In the genomic region with DNA sequence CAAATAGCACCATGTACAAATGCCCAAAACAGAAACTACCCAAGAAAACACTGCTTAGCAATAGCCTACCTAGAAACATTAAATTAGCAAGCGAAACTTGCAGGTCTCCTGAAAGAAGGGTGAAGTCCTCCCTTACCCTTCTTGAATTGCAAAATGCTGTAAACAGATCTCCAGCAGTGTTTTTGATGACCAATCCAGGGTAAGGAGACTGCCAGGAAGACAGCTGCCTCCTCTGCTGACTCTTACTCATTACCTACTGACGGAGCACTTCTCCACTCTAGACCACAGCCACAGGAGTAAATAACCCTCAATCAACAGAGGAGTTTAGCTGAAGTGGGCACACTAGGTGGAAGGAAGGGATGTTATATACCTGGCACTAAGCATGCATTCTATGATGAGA, we compare ENCODE assay signal across 8 cellular contexts. TPM values are rescaled to one million over a fixed set of nuclear protein-coding genes. Genes with fewer than 3 reads are reported as not detected.
DNase-seq lines count a peak whose midpoint lies in the region; ATAC-seq, FAIRE-seq and TF ChIP-seq lines count a peak whose summit lies in the region.

No MANE protein-coding gene starts in this region.

- in situ Hi-C loops in K562 (cut with MboI) = no loop called here

- H3K4me2 ChIP-seq in K562 (ENCODE audit: insufficient read depth, low read length) = no peak overlapping the region

- WGBS in K562 (ENCODE audit: insufficient coverage, low coverage, missing lambda C conversion rate) = 15% methylated on average over 2 of the region's 2 CpGs

- H3K9ac ChIP-seq in HUES48 (ENCODE audit: low read depth, low read length) (no peak overlapping the region), K562 (ENCODE audit: insufficient read depth in 1 of 2, low read depth in 2 of 2, low read length in 2 of 2) (no peak overlapping the region)

- no peak overlapping the region for H3K27ac ChIP-seq in HUES48 (ENCODE audit: low read depth, low read length)
- no peak overlapping the region for H3K27ac ChIP-seq in K562 (ENCODE audit: extremely low read depth, low read depth, low read length)

- H3K36me3 ChIP-seq in HUES48 (ENCODE audit: control insufficient read depth, insufficient read depth, low read length) (no peaks in the 10 kb centered on the region), K562 (ENCODE audit: control insufficient read depth, insufficient read depth, low read length) (no peaks in the 10 kb centered on the region)

- no peaks in the 10 kb centered on the region for H3K9me1 ChIP-seq in K562 (ENCODE audit: control insufficient read depth, insufficient read depth, low read length)

- H3K4me1 ChIP-seq in HUES48 (ENCODE audit: control insufficient read depth, insufficient read depth, low read length) = peaks cover 13% of the 10 kb centered on the region; the same call in 1 of the 2 replicates
- peaks cover 0 to under 1% of the 10 kb centered on the region in 2 experiments; a peak in 2 of 5 replicates for H3K4me1 ChIP-seq in K562 (replicated peaks in 1 of 2; ENCODE audit: control insufficient read depth in 2 of 2, insufficient read depth in 2 of 2, low read length in 2 of 2)

- H3K9me3 ChIP-seq in HUES48 (ENCODE audit: control insufficient read depth, insufficient read depth, low read length) (no peaks in the 10 kb centered on the region), K562 (replicated peaks; ENCODE audit: control insufficient read depth, insufficient read depth, low read depth, low read length) (no peaks in the 10 kb centered on the region)

- H3K4me3 ChIP-seq in HUES48 (ENCODE audit: low read depth, low read length) = peak overlapping the region; percentile 16; the same call in 1 of the 2 replicates
- no peak overlapping the region for H3K4me3 ChIP-seq in K562

- no peak for TF ChIP-seq POLR2A in K562 (conservative IDR thresholded peaks at IDR 0.05)

- POLR2A ChIA-PET in K562 (lab: Yijun Ruan, JAX) = interaction anchor here (0.6 to 0.9 kb wide), 2 partner anchors 34 to 118 kb away, joined by 3 read pairs; no protein-coding TSS in a partner anchor

- intact Hi-C loops in K562 (cut with micrococcal nuclease) = no loop called here

- no peaks in the 10 kb centered on the region for H4K20me1 ChIP-seq in K562 (replicated peaks; ENCODE audit: control insufficient read depth, insufficient read depth, low read length)

- no TSS peak for BruUV-seq in K562 (replicated peaks; lab: Mats Ljungman, UMichigan)

- no peak for TF ChIP-seq CTCF in K562 (IDR thresholded peaks at IDR 0.05 in 2 of 3, conservative IDR thresholded peaks at IDR 0.05 in 1 of 3; ENCODE audit: insufficient read depth in 2 of 3, low read depth in 1 of 3, low read length in 3 of 3)

- peak; percentile 64 for FAIRE-seq in K562 (lab: Jason Lieb, UNC)

- H3K27me3 ChIP-seq in HUES48 (ENCODE audit: control insufficient read depth, insufficient read depth, low read length) (no peaks in the 10 kb centered on the region), K562 (ENCODE audit: control insufficient read depth in 2 of 2, insufficient read depth in 2 of 2, low read length in 2 of 2) (no peaks in the 10 kb centered on the region)

- CTCF ChIA-PET in K562 (lab: Yijun Ruan, JAX; ENCODE audit: low intra/inter-chr PET ratio) = no interaction called here

- H2AFZ ChIP-seq in K562 (ENCODE audit: low read depth, low read length) = peak overlapping the region; percentile 49

- no peak for TF ChIP-seq EP300 in K562 (IDR thresholded peaks at IDR 0.05; ENCODE audit: low read length)

- H3K79me2 ChIP-seq in K562 (ENCODE audit: control insufficient read depth, insufficient read depth, low read length) = no peaks in the 10 kb centered on the region

- DNase-seq in K562 (ENCODE audit: extremely low read depth in 1 of 4, low spot score in 3 of 4) = peak in 1 of 4 experiments; percentile 18
- peak; percentile 97 for DNase-seq in renal cortical epithelial cell (ENCODE audit: low read depth)

- TF ChIP-seq RAD21 in K562 (CRISPR knock-in tag; conservative IDR thresholded peaks at IDR 0.05 in 1 of 2, IDR thresholded peaks at IDR 0.05 in 1 of 2) = no peak

- ATAC-seq in GM18867 (IDR thresholded peaks at IDR 0.05; ENCODE audit: unreplicated experiment) (peak; percentile 62), K562 (peak; percentile 72), HG03571 (IDR thresholded peaks at IDR 0.05; ENCODE audit: unreplicated experiment) (no peak), HG03457 (IDR thresholded peaks at IDR 0.05; ENCODE audit: unreplicated experiment) (no peak), HG03097 (IDR thresholded peaks at IDR 0.05; ENCODE audit: low FRiP score, unreplicated experiment) (no peak), GM21367 (IDR thresholded peaks at IDR 0.05; ENCODE audit: unreplicated experiment) (no peak)

TF ChIP-seq in K562, 482 proteins besides CTCF, POLR2A, EP300 and RAD21 (continues in another document):
- TF ChIP-seq PML (IDR thresholded peaks at IDR 0.05; ENCODE audit: low read length) (no peak), SMARCA4 (IDR thresholded peaks at IDR 0.05) (0 out of 2 replicates have a peak, but pooled peaks have one; percentile 9), ETS2 (tag; IDR thresholded peaks at IDR 0.05; ENCODE audit: borderline replicate concordance, poor library complexity, severe bottlenecking) (no peak), HNRNPK (IDR thresholded peaks at IDR 0.05; ENCODE audit: low read depth, low read length, poor library complexity, severe bottlenecking) (no peak), SMARCE1 (IDR thresholded peaks at IDR 0.05) (no peak), SMARCA5 (IDR thresholded peaks at IDR 0.05) (no peak), ATF1 (CRISPR knock-in tag; IDR thresholded peaks at IDR 0.05) (no peak), ATF1 (tag; IDR thresholded peaks at IDR 0.05) (no peak), RBM22 (IDR thresholded peaks at IDR 0.05; ENCODE audit: low read depth, low read length, poor library complexity, severe bottlenecking) (no peak), ZNF561 (CRISPR knock-in tag; conservative IDR thresholded peaks at IDR 0.05) (no peak), MCM2 (IDR thresholded peaks at IDR 0.05; ENCODE audit: low read depth) (no peak), NR2F6 (CRISPR knock-in tag; IDR thresholded peaks at IDR 0.05) (no peak), ZNF41 (CRISPR knock-in tag; conservative IDR thresholded peaks at IDR 0.05) (no peak)
- TF ChIP-seq, protein P1, sequence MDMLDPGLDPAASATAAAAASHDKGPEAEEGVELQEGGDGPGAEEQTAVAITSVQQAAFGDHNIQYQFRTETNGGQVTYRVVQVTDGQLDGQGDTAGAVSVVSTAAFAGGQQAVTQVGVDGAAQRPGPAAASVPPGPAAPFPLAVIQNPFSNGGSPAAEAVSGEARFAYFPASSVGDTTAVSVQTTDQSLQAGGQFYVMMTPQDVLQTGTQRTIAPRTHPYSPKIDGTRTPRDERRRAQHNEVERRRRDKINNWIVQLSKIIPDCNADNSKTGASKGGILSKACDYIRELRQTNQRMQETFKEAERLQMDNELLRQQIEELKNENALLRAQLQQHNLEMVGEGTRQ (CRISPR knock-in tag; IDR thresholded peaks at IDR 0.05) = no peak
- TF ChIP-seq, protein P2, sequence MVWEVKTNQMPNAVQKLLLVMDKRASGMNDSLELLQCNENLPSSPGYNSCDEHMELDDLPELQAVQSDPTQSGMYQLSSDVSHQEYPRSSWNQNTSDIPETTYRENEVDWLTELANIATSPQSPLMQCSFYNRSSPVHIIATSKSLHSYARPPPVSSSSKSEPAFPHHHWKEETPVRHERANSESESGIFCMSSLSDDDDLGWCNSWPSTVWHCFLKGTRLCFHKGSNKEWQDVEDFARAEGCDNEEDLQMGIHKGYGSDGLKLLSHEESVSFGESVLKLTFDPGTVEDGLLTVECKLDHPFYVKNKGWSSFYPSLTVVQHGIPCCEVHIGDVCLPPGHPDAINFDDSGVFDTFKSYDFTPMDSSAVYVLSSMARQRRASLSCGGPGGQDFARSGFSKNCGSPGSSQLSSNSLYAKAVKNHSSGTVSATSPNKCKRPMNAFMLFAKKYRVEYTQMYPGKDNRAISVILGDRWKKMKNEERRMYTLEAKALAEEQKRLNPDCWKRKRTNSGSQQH (CRISPR knock-in tag; IDR thresholded peaks at IDR 0.05) = no peak
- TF ChIP-seq, protein P3, sequence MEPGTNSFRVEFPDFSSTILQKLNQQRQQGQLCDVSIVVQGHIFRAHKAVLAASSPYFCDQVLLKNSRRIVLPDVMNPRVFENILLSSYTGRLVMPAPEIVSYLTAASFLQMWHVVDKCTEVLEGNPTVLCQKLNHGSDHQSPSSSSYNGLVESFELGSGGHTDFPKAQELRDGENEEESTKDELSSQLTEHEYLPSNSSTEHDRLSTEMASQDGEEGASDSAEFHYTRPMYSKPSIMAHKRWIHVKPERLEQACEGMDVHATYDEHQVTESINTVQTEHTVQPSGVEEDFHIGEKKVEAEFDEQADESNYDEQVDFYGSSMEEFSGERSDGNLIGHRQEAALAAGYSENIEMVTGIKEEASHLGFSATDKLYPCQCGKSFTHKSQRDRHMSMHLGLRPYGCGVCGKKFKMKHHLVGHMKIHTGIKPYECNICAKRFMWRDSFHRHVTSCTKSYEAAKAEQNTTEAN (CRISPR knock-in tag; IDR thresholded peaks at IDR 0.05) = no peak
- TF ChIP-seq, protein P4, sequence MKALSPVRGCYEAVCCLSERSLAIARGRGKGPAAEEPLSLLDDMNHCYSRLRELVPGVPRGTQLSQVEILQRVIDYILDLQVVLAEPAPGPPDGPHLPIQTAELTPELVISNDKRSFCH (CRISPR knock-in tag; IDR thresholded peaks at IDR 0.05) = no peak
- TF ChIP-seq, protein P4 (tag; IDR thresholded peaks at IDR 0.05) = no peak

RNA-seq across cellular contexts. Expression of a gene that starts 32.2 kb away (rescaled TPM):
- total RNA-seq in K562 (2011; cell fraction: chromatin; rRNA removed; ENCODE audit: low replicate concordance) = 90.8 and 102 TPM in 2 replicates
- 107 and 116 TPM in 2 replicates for total RNA-seq in K562 (2011; cell fraction: nucleolus; rRNA removed)
- total RNA-seq in K562 (2011; cell fraction: nucleoplasm; rRNA removed) = 70.0 and 72.2 TPM in 2 replicates
- total RNA-seq in K562 (2014; rRNA removed) (124 and 128 TPM in 2 replicates), K562 (2014; rRNA removed; fragmentation: Illumina TruSeq; extraction: Trizol) (47.2 and 53.9 TPM in 2 replicates), K562 (2015; rRNA removed; fragmentation: Illumina TruSeq; extraction: Trizol) (35.6 and 36.3 TPM in 2 replicates), K562 (2021) (131 and 156 TPM in 2 replicates), renal cortical epithelial cell (47.8 and 53.8 TPM in 2 replicates)
- polyA plus RNA-seq in K562 (2011; rRNA removed) (62.1 and 67.7 TPM in 2 replicates), K562 (2014; fragmentation: Illumina TruSeq; extraction: Trizol) (70.7 and 71.9 TPM in 2 replicates), K562 (2014; fragmentation: Nextera tagmentation; extraction: Ambion mirVana) (10 to 100 TPM; 21.3 to 22.4 TPM), K562 (2014; rRNA removed) (118 and 142 TPM in 2 replicates)
- polyA plus RNA-seq in K562 (2011; cell fraction: cytosol; rRNA removed) = 70.5 and 81.1 TPM in 2 replicates
- polyA plus RNA-seq in K562 (2011; cell fraction: nucleus; rRNA removed) = 121 and 179 TPM in 2 replicates
- polyA plus RNA-seq in K562 (2012) = 105 and 115 TPM in 2 replicates
- 20.1 and 28.5 TPM in 2 replicates for polyA minus RNA-seq in K562 (2011; rRNA and poly(A)+ RNA removed)
- 39.4 and 64.1 TPM in 2 replicates for polyA minus RNA-seq in K562 (2011; cell fraction: cytosol; rRNA and poly(A)+ RNA removed)
- polyA minus RNA-seq in K562 (2011; cell fraction: nucleus; rRNA and poly(A)+ RNA removed) = 113 and 146 TPM in 2 replicates

Comparison
In these comparisons a context has a peak if more than half of its experiments do, and no peak if none do; other contexts are left out.
1. ATAC-seq: peak in GM18867 (single experiment) and K562 (single experiment); none in HG03571 (single experiment), HG03457 (single experiment), HG03097 (single experiment) and GM21367 (single experiment).